8 cellular contexts compared by ENCODE assay signal in genomic region chr16:85819245-85819644, GRCh38. TPM values are rescaled to one million over a fixed set of nuclear protein-coding genes. Genes with fewer than 3 reads are reported as not detected.
DNase-seq lines count a peak whose midpoint lies in the region; ATAC-seq and TF ChIP-seq lines count a peak whose summit lies in the region.

No MANE protein-coding gene starts in this region.

- H3K9me3 ChIP-seq in thoracic aorta = no peaks in the 10 kb centered on the region

- no peaks in the 10 kb centered on the region for H3K36me3 Mint-ChIP-seq in activated T-helper 2 cell treated with anti-CD3 and anti-CD28 coated beads, Interferon-gamma antibody, Interleukin-2, Interleukin-4, amounts not matched to agents 10 μg/mL and 5 μg/mL and 100 μg/mL, durations not matched to agents 14 hours and 24 hours and 36 hours (ENCODE audit: low read depth)

- no peaks in the 10 kb centered on the region for H3K36me3 ChIP-seq in thoracic aorta

- H3K4me3 ChIP-seq in thoracic aorta = no peak overlapping the region

- DNase-seq in DMS53 (lab: John Stamatoyannopoulos, UW) (peak; percentile 78), KBM-7 (peak; percentile 89), SIG-M5 treated with dmso at 0.1 percent for 504 hours (lab: John Stamatoyannopoulos, UW; ENCODE audit: unreplicated experiment) (peak; percentile 85), foreskin keratinocyte (peak in 1 of 2 donors; percentile 55), occipital lobe (lab: John Stamatoyannopoulos, UW) (peak; percentile 33), thoracic aorta (ENCODE audit: low spot score) (peak; percentile 33)
- peak; percentile 74 for DNase-seq in activated T-helper 2 cell treated with anti-CD3 and anti-CD28 coated beads, Interferon-gamma antibody, Interleukin-2, Interleukin-4, amounts not matched to agents 10 μg/mL and 5 μg/mL and 100 μg/mL, durations not matched to agents 14 hours and 24 hours and 36 hours (ENCODE audit: low spot score)

- H3K27ac Mint-ChIP-seq in activated T-helper 2 cell treated with anti-CD3 and anti-CD28 coated beads, Interferon-gamma antibody, Interleukin-2, Interleukin-4, amounts not matched to agents 10 μg/mL and 5 μg/mL and 100 μg/mL, durations not matched to agents 14 hours and 24 hours and 36 hours = no peak overlapping the region

- H3K4me3 Mint-ChIP-seq in activated T-helper 2 cell treated with anti-CD3 and anti-CD28 coated beads, Interferon-gamma antibody, Interleukin-2, Interleukin-4, amounts not matched to agents 10 μg/mL and 5 μg/mL and 100 μg/mL, durations not matched to agents 14 hours and 24 hours and 36 hours (ENCODE audit: low read depth) = no peak overlapping the region

- H3K4me1 ChIP-seq in foreskin keratinocyte (no peaks in the 10 kb centered on the region), thoracic aorta (ENCODE audit: control insufficient read depth in 1 of 2, low read depth in 2 of 2) (no peaks in the 10 kb centered on the region)

- H3K9me3 Mint-ChIP-seq in activated T-helper 2 cell treated with anti-CD3 and anti-CD28 coated beads, Interferon-gamma antibody, Interleukin-2, Interleukin-4, amounts not matched to agents 10 μg/mL and 5 μg/mL and 100 μg/mL, durations not matched to agents 14 hours and 24 hours and 36 hours = no peaks in the 10 kb centered on the region

- in situ Hi-C loops in KBM-7 (cut with MboI; ENCODE audit: low pct_unique_long_range_greater_than_20kb, low sequenced_read_pairs) = loop anchor here (25.0 kb wide), 1 partner anchor 693 kb away; the partner anchor contains the start of gene FOXF1

- no peak overlapping the region for H3K27ac ChIP-seq in foreskin keratinocyte
- no peak overlapping the region for H3K27ac ChIP-seq in thoracic aorta

- ATAC-seq in foreskin keratinocyte (peak; percentile 71), thoracic aorta (ENCODE audit: insufficient number of reproducible peaks, low FRiP score, low read depth) (no peak), GM21360 (IDR thresholded peaks at IDR 0.05; ENCODE audit: unreplicated experiment) (no peak)

- peaks cover 31% of the 10 kb centered on the region for H3K27me3 ChIP-seq in foreskin keratinocyte
- H3K27me3 ChIP-seq in thoracic aorta (replicated peaks; ENCODE audit: insufficient read depth) = peaks cover 5% of the 10 kb centered on the region

- H3K4me1 Mint-ChIP-seq in activated T-helper 2 cell treated with anti-CD3 and anti-CD28 coated beads, Interferon-gamma antibody, Interleukin-2, Interleukin-4, amounts not matched to agents 10 μg/mL and 5 μg/mL and 100 μg/mL, durations not matched to agents 14 hours and 24 hours and 36 hours (ENCODE audit: low read depth) = no peaks in the 10 kb centered on the region

- peak; percentile 78 for TF ChIP-seq CTCF in foreskin keratinocyte (conservative IDR thresholded peaks at IDR 0.05)
- peak; percentile 54 for TF ChIP-seq CTCF in thoracic aorta (IDR thresholded peaks at IDR 0.05)

- peaks cover 5% of the 10 kb centered on the region for H3K27me3 Mint-ChIP-seq in activated T-helper 2 cell treated with anti-CD3 and anti-CD28 coated beads, Interferon-gamma antibody, Interleukin-2, Interleukin-4, amounts not matched to agents 10 μg/mL and 5 μg/mL and 100 μg/mL, durations not matched to agents 14 hours and 24 hours and 36 hours (ENCODE audit: low read depth)

- intact Hi-C loops in activated T-helper 2 cell treated with anti-CD3 and anti-CD28 coated beads, Interferon-gamma antibody, Interleukin-2, Interleukin-4, amounts not matched to agents 10 μg/mL and 5 μg/mL and 100 μg/mL, durations not matched to agents 14 hours and 24 hours and 36 hours (cut with micrococcal nuclease) = no loop called here

RNA-seq across cellular contexts. Expression of gene COX4I1, which starts 19.8 kb away (rescaled TPM):
- 543 and 561 TPM in 2 replicates for total RNA-seq in activated T-helper 2 cell treated with anti-CD3 and anti-CD28 coated beads, Interferon-gamma antibody, Interleukin-2, Interleukin-4, amounts not matched to agents 10 μg/mL and 5 μg/mL and 100 μg/mL, durations not matched to agents 14 hours and 24 hours and 36 hours
- total RNA-seq in foreskin keratinocyte = 545 and 564 TPM in 2 replicates
- 864 and 916 TPM in 2 replicates for polyA plus RNA-seq in foreskin keratinocyte
- total RNA-seq in occipital lobe = 201 TPM
- total RNA-seq in thoracic aorta = 100 to 1,000 TPM; 220 to 234 TPM

RNA-seq across cellular contexts. Expression of gene EMC8, which starts 19.9 kb away (rescaled TPM):
- 36.1 and 40.2 TPM in 2 replicates for total RNA-seq in activated T-helper 2 cell treated with anti-CD3 and anti-CD28 coated beads, Interferon-gamma antibody, Interleukin-2, Interleukin-4, amounts not matched to agents 10 μg/mL and 5 μg/mL and 100 μg/mL, durations not matched to agents 14 hours and 24 hours and 36 hours
- total RNA-seq in foreskin keratinocyte = 41.7 and 42.9 TPM in 2 replicates
- polyA plus RNA-seq in foreskin keratinocyte = 45.3 and 46.4 TPM in 2 replicates
- 15.0 TPM for total RNA-seq in occipital lobe
- 10 to 100 TPM; 30.7 to 36.6 TPM for total RNA-seq in thoracic aorta
